9 cellular contexts compared by ENCODE assay signal in the genomic region with DNA sequence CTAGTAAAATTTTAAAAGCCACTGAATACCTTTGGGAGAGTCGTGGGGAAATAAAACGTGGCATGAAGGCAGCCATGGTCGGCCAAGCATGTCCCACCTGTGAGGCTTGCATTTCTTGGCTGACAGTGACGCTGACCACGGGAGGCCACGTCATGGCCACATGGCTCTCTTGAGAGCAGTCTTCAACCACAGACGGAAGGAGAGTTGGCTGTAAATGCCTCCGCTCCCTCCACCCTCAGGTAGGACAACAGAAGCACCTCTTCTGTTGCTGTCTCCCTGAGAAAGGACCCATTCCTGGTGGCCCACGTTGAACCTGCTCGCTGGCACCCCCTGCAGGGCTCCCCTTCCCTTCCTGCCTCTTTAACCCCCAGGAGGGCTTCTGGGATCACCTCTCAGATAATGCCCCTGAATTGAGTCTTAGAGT. TPM values are rescaled to one million over a fixed set of nuclear protein-coding genes. Genes with fewer than 3 reads are reported as not detected.
DNase-seq lines count a peak whose midpoint lies in the region; ATAC-seq and TF ChIP-seq lines count a peak whose summit lies in the region.
"Had no signal": no experiment of that assay in that cellular context is flagged by ENCODE, and none has a peak within 500 bp of the region (broad histone marks: within the 10 kb centered on the region; RNA-seq: fewer than 3 reads in every experiment).

No MANE protein-coding gene starts in this region.

- intact Hi-C loops in activated CD4-positive, alpha-beta T cell treated with anti-CD3 and anti-CD28 coated beads for 36 hours (cut with DNase I, micrococcal nuclease), result no loop called here

- no peak overlapping the region for H3K27ac Mint-ChIP-seq in activated CD4-positive, alpha-beta T cell treated with anti-CD3 and anti-CD28 coated beads for 36 hours
- H3K27ac Mint-ChIP-seq: activated T-cell treated with anti-CD3 and anti-CD28 coated beads, Interleukin-2, amount 50 U/mL, for 72 hours had no signal

- CTCF ChIA-PET in activated CD4-positive, alpha-beta T cell treated with anti-CD3 and anti-CD28 coated beads for 36 hours (lab: Charles Lee), result no interaction called here
- CTCF ChIA-PET in HEK293 (lab: Yijun Ruan, JAX), result interaction anchor here (0.9 to 1.3 kb wide), 2 partner anchors 59 to 132 kb away, joined by 3 to 4 read pairs; no protein-coding TSS in a partner anchor

- peak; percentile 52; the same call in 1 of the 2 replicates for TF ChIP-seq CTCF in HEK293 (tag by site-specific recombination; IDR thresholded peaks at IDR 0.05)
- TF ChIP-seq CTCF in fibroblast of the aortic adventitia (IDR thresholded peaks at IDR 0.05; ENCODE audit: insufficient read depth, low read length), result peak; percentile 47

- no peaks in the 10 kb centered on the region for H3K9me3 Mint-ChIP-seq in activated CD4-positive, alpha-beta T cell treated with anti-CD3 and anti-CD28 coated beads for 36 hours (ENCODE audit: low read depth)
- H3K9me3 Mint-ChIP-seq: activated T-cell treated with anti-CD3 and anti-CD28 coated beads, Interleukin-2, amount 50 U/mL, for 72 hours had no signal

- peaks cover 7% of the 10 kb centered on the region for H3K27me3 Mint-ChIP-seq in activated CD4-positive, alpha-beta T cell treated with anti-CD3 and anti-CD28 coated beads for 36 hours

- H3K4me3 ChIP-seq in HEK293 (ENCODE audit: low read depth, low read length) (no peak overlapping the region), fibroblast of the aortic adventitia (ENCODE audit: low read depth, low read length) (no peak overlapping the region)

- no peaks in the 10 kb centered on the region for H3K4me1 Mint-ChIP-seq in activated CD4-positive, alpha-beta T cell treated with anti-CD3 and anti-CD28 coated beads for 36 hours

- H3K36me3 ChIP-seq in HEK293 (ENCODE audit: control insufficient read depth in 2 of 2, insufficient read depth in 1 of 2, low read length in 2 of 2), result no peaks in the 10 kb centered on the region

- no peaks in the 10 kb centered on the region for H3K9me3 ChIP-seq in HEK293 (ENCODE audit: control insufficient read depth, insufficient read depth, low read depth, low read length)

- H3K4me1 ChIP-seq in HEK293 (ENCODE audit: control insufficient read depth, insufficient read depth, low read length), result no peaks in the 10 kb centered on the region

- POLR2A ChIA-PET in activated CD4-positive, alpha-beta T cell treated with anti-CD3 and anti-CD28 coated beads for 36 hours (lab: Charles Lee), result no interaction called here
- POLR2A ChIA-PET in HEK293 (lab: Yijun Ruan, JAX), result no interaction called here

- DNase-seq in activated CD4-positive, alpha-beta T cell treated with anti-CD3 and anti-CD28 coated beads for 36 hours, result peak; percentile 69
- DNase-seq in activated CD4-positive, alpha-beta T cell treated with anti-CD3 and anti-CD28 coated beads for 1 hour, result no peak
- DNase-seq in OCI-M1 (lab: John Stamatoyannopoulos, UW) (peak; percentile 73), fibroblast of the aortic adventitia (ENCODE audit: low read depth) (no peak), NCI-H2171 (lab: John Stamatoyannopoulos, UW) (no peak), cerebellum (ENCODE audit: low spot score) (no peak)
- DNase-seq in stimulated activated naive CD8-positive, alpha-beta T cell treated with anti-CD3 and anti-CD28 coated beads, Interleukin-15, Interleukin-2, amounts not matched to agents 100 U/mL and 50 U/mL, for 24 hours, result peak; percentile 52

- no peak overlapping the region for H3K27ac ChIP-seq in HEK293 (ENCODE audit: extremely low read depth, low read depth, low read length)

- peak; percentile 20 for ATAC-seq in activated CD4-positive, alpha-beta T cell treated with anti-CD3 and anti-CD28 coated beads for 36 hours
- no peak for ATAC-seq in stimulated activated naive CD8-positive, alpha-beta T cell treated with anti-CD3 and anti-CD28 coated beads, Interleukin-15, Interleukin-2, amounts not matched to agents 100 U/mL and 50 U/mL, for 24 hours

- no peaks in the 10 kb centered on the region for H3K36me3 Mint-ChIP-seq in activated CD4-positive, alpha-beta T cell treated with anti-CD3 and anti-CD28 coated beads for 36 hours (ENCODE audit: low read depth)

- no peak overlapping the region for H3K4me3 Mint-ChIP-seq in activated CD4-positive, alpha-beta T cell treated with anti-CD3 and anti-CD28 coated beads for 36 hours
- H3K4me3 Mint-ChIP-seq: activated T-cell treated with anti-CD3 and anti-CD28 coated beads, Interleukin-2, amount 50 U/mL, for 72 hours had no signal

TF ChIP-seq in HEK293, 187 proteins besides CTCF, POLR2A, EP300 and RAD21:
- TF ChIP-seq GLIS1 (tag by site-specific recombination; IDR thresholded peaks at IDR 0.05) (peak; percentile 67), GLIS2 (tag by site-specific recombination; IDR thresholded peaks at IDR 0.05) (peak; percentile 27; the same call in 1 of the 2 replicates), ZNF23 (tag by site-specific recombination; IDR thresholded peaks at IDR 0.05; ENCODE audit: borderline replicate concordance) (no peak), ZNF561 (tag by site-specific recombination; IDR thresholded peaks at IDR 0.05; ENCODE audit: borderline replicate concordance) (0 out of 2 replicates have a peak, but pooled peaks have one; percentile 67), IKZF3 (tag by site-specific recombination; IDR thresholded peaks at IDR 0.05) (0 out of 2 replicates have a peak, but pooled peaks have one; percentile 10), ZNF654 (tag by site-specific recombination; IDR thresholded peaks at IDR 0.05; ENCODE audit: low read depth) (peak; percentile 13)
- TF ChIP-seq, protein P1, sequence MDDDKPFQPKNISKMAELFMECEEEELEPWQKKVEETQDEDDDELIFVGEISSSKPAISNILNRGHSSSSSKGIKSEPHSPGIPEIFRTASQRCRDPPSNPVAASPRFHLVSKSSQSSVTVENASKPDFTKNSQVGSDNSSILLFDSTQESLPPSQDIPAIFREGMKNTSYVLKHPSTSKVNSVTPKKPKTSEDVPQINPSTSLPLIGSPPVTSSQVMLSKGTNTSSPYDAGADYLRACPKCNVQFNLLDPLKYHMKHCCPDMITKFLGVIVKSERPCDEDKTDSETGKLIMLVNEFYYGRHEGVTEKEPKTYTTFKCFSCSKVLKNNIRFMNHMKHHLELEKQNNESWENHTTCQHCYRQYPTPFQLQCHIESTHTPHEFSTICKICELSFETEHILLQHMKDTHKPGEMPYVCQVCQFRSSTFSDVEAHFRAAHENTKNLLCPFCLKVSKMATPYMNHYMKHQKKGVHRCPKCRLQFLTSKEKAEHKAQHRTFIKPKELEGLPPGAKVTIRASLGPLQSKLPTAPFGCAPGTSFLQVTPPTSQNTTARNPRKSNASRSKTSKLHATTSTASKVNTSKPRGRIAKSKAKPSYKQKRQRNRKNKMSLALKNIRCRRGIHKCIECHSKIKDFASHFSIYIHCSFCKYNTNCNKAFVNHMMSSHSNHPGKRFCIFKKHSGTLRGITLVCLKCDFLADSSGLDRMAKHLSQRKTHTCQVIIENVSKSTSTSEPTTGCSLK (tag by site-specific recombination; IDR thresholded peaks at IDR 0.05), result no peak

RNA-seq across cellular contexts. Expression of a gene that starts 10.6 kb away (rescaled TPM):
- total RNA-seq in activated CD4-positive, alpha-beta T cell treated with anti-CD3 and anti-CD28 coated beads for 36 hours, result not detected
- 0.09 TPM in 1 of 2 replicates, not detected in the other for total RNA-seq in fibroblast of the aortic adventitia (ENCODE audit: low replicate concordance)
- 1.00 TPM for total RNA-seq in cerebellum
- total RNA-seq: activated T-cell treated with anti-CD3 and anti-CD28 coated beads, Interleukin-2, amount 50 U/mL, for 72 hours had no signal

RNA-seq across cellular contexts. Expression of a gene that starts 11.1 kb away (rescaled TPM):
- total RNA-seq in activated CD4-positive, alpha-beta T cell treated with anti-CD3 and anti-CD28 coated beads for 36 hours, result 10 to 100 TPM; 71.7 to 79.3 TPM
- total RNA-seq in fibroblast of the aortic adventitia (ENCODE audit: low replicate concordance) (66.7 and 76.4 TPM in 2 replicates), cerebellum (32.2 TPM)

RNA-seq across cellular contexts. Expression of a gene that starts 22.1 kb away (rescaled TPM):
- total RNA-seq in activated CD4-positive, alpha-beta T cell treated with anti-CD3 and anti-CD28 coated beads for 36 hours, result not detected
- total RNA-seq in fibroblast of the aortic adventitia (ENCODE audit: low replicate concordance) (23.8 and 27.6 TPM in 2 replicates), cerebellum (0.36 TPM)

RNA-seq across cellular contexts. Expression of a gene that starts 29.9 kb away (rescaled TPM):
- 10 to 100 TPM; 18.8 to 23.3 TPM for total RNA-seq in activated CD4-positive, alpha-beta T cell treated with anti-CD3 and anti-CD28 coated beads for 36 hours
- total RNA-seq in fibroblast of the aortic adventitia (ENCODE audit: low replicate concordance) (6.3 and 42.1 TPM in 2 replicates), cerebellum (43.2 TPM)

Comparison
In these comparisons a context has a peak if more than half of its experiments do, and no peak if none do; other contexts are left out.
1. DNase-seq: peak in activated CD4-positive, alpha-beta T cell treated with anti-CD3 and anti-CD28 coated beads for 36 hours (single experiment), OCI-M1 (single experiment) and stimulated activated naive CD8-positive, alpha-beta T cell treated with anti-CD3 and anti-CD28 coated beads, Interleukin-15, Interleukin-2, amounts not matched to agents 100 U/mL and 50 U/mL, for 24 hours (single experiment); none in activated CD4-positive, alpha-beta T cell treated with anti-CD3 and anti-CD28 coated beads for 1 hour (single experiment), fibroblast of the aortic adventitia (single experiment), NCI-H2171 (single experiment) and cerebellum (single experiment).
2. RNA of a gene that starts 22.1 kb away (total RNA-seq): 23.8 to 27.6 TPM in fibroblast of the aortic adventitia; 0.36 TPM in cerebellum (single experiment) and not detected in activated CD4-positive, alpha-beta T cell treated with anti-CD3 and anti-CD28 coated beads for 36 hours; every median in the first group is over 10 times any median in the second.